Comparison of ENCODE assay signal across 2 cellular contexts in genomic region chr11:107051332-107051731, GRCh38. TPM values are rescaled to one million over a fixed set of nuclear protein-coding genes. Genes with fewer than 3 reads are reported as not detected.
"Had no signal": no experiment of that assay in that cellular context is flagged by ENCODE, and none has a peak within 500 bp of the region (broad histone marks: within the 10 kb centered on the region; RNA-seq: fewer than 3 reads in every experiment).

No MANE protein-coding gene starts in this region.

RNA-seq across cellular contexts. Expression of gene GUCY1A2, which starts 33.1 kb away (rescaled TPM):
- total RNA-seq: PC-3, PC-9 had no signal
